In the genomic region with DNA sequence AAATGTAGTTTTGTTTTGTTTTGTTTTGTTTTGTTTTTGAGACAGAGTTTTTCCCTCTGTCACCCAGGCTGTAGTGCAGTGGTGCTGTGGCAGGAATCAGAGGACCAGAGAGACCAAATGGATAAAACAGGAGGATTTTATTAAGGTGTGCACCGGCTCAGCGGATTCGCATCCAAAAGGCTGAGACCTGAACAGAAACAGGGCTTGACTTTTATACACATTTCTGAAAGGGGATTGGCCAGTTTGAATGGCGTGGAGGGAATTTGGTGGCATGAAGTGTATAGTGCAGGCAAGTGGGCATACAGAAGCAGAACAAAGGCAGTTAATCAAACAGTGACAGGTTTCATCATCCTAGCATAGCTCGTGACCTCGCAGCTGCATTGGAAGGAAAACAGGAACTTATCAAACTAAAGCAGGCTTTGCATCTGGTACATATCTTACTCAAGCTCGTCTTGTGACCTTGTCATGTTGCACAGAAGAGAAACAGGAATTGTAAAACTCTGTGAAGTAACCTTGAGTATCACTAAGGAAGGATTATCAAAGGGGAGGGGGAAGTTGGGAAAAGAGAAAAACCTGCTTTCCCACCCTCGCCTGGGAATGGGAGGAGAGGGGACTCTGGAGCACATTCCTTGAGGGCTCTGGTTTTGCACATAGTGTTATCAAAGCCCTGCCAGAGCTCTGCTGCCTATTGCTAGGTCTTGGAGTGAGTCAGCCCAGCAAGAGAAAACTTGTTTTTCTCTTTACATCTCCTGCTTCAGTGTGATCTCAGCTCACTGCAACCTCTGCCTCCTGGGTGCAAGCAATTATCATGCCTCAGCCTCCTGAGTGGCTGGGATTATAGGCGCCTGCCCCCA, we compare ENCODE assay signal across 9 cellular contexts. TPM values are rescaled to one million over a fixed set of nuclear protein-coding genes. Genes with fewer than 3 reads are reported as not detected.
DNase-seq lines count a peak whose midpoint lies in the region; ATAC-seq and TF ChIP-seq lines count a peak whose summit lies in the region.
"Had no signal": no experiment of that assay in that cellular context is flagged by ENCODE, and none has a peak within 500 bp of the region (broad histone marks: within the 10 kb centered on the region; RNA-seq: fewer than 3 reads in every experiment).

No MANE protein-coding gene starts in this region.

- H3K9me3 Mint-ChIP-seq in progenitor cell of endocrine pancreas (ENCODE audit: low read depth), result peaks cover 10% of the 10 kb centered on the region

- H3K27me3 ChIP-seq in GM06990 (replicated peaks; ENCODE audit: control insufficient read depth, insufficient read depth, low read length), result no peaks in the 10 kb centered on the region

- ATAC-seq in GM18909 (IDR thresholded peaks at IDR 0.05; ENCODE audit: poor library complexity, unreplicated experiment), result no peak

- no peak overlapping the region for H3K4me3 ChIP-seq in GM06990 (replicated peaks; ENCODE audit: low read depth, low read length)

- TF ChIP-seq CTCF in GM06990 (IDR thresholded peaks at IDR 0.05; ENCODE audit: insufficient read depth, low read length, poor library complexity, severe bottlenecking), result no peak
- no peak for TF ChIP-seq CTCF in progenitor cell of endocrine pancreas (IDR thresholded peaks at IDR 0.05; ENCODE audit: unreplicated experiment)

- DNase-seq in GM06990 (ENCODE audit: extremely low read depth, insufficient read length) (peak; percentile 44), SK-MEL-5 (ENCODE audit: low read depth, low spot score) (peak; percentile 61), fibroblast of the conjunctiva (ENCODE audit: low read depth) (peak; percentile 40), progenitor cell of endocrine pancreas (ENCODE audit: low spot score, unreplicated experiment) (no peak), glomerular visceral epithelial cell (ENCODE audit: extremely low spot score) (no peak), SW 1271 (lab: John Stamatoyannopoulos, UW) (no peak), EL (no peak)
- DNase-seq: NK-92 treated with Interleukin-12 subunit alpha and Interleukin-12 subunit beta, amount 100 ng/mL, for 24 hours had no signal

- in situ Hi-C loops in SK-MEL-5 (cut with HindIII; ENCODE audit: low pct_unique_long_range_greater_than_20kb, low sequenced_read_pairs), result no loop called here

- no peak overlapping the region for H3K4me3 Mint-ChIP-seq in progenitor cell of endocrine pancreas (ENCODE audit: low read depth)

- H3K4me1 Mint-ChIP-seq in progenitor cell of endocrine pancreas (ENCODE audit: low read depth), result peaks cover 3% of the 10 kb centered on the region

- no peaks in the 10 kb centered on the region for H3K36me3 ChIP-seq in GM06990 (ENCODE audit: control insufficient read depth, insufficient read depth, low read length)

- H3K27me3 Mint-ChIP-seq in progenitor cell of endocrine pancreas, result no peaks in the 10 kb centered on the region

- peaks cover 3% of the 10 kb centered on the region for H3K36me3 Mint-ChIP-seq in progenitor cell of endocrine pancreas (ENCODE audit: insufficient read depth)

- H3K27ac Mint-ChIP-seq in progenitor cell of endocrine pancreas, result peak overlapping the region; percentile 88

RNA-seq across cellular contexts. Expression of a gene that starts 38.5 kb away (rescaled TPM):
- 1.7 and 2.1 TPM in 2 replicates for total RNA-seq in SK-MEL-5 (2014; rRNA removed; shearing (Covaris generic))
- 2.3 and 2.6 TPM in 2 replicates for polyA plus RNA-seq in SK-MEL-5 (2015; cell fraction: cytosol; rRNA removed)
- 8.1 and 16.9 TPM in 2 replicates for polyA plus RNA-seq in SK-MEL-5 (2015; cell fraction: nucleus; rRNA removed)
- 14.8 and 15.1 TPM in 2 replicates for total RNA-seq in progenitor cell of endocrine pancreas

Comparison
In these comparisons a context has a peak if more than half of its experiments do, and no peak if none do; other contexts are left out.
1. DNase-seq: peak in GM06990 (single experiment), SK-MEL-5 (single experiment) and fibroblast of the conjunctiva (single experiment); none in progenitor cell of endocrine pancreas (single experiment), glomerular visceral epithelial cell (single experiment), SW 1271 (0 of 2) and EL (single experiment).